In genomic region chr11:8867856-8868705, GRCh38 we compare ENCODE assay signal across 10 cellular contexts. TPM values are rescaled to one million over a fixed set of nuclear protein-coding genes. Genes with fewer than 3 reads are reported as not detected.
A peak's percentile ranks its signal among the peaks of the same experiment; 100 is the strongest.
DNase-seq lines count a peak whose midpoint lies in the region; ATAC-seq and TF ChIP-seq lines count a peak whose summit lies in the region.
"Had no signal": no experiment of that assay in that cellular context is flagged by ENCODE, and none has a peak within 500 bp of the region (broad histone marks: within the 10 kb centered on the region; RNA-seq: fewer than 3 reads in every experiment).

No MANE protein-coding gene starts in this region.

- H3K9ac ChIP-seq in neural progenitor cell: no peak overlapping the region

- H3K9me3 ChIP-seq in Caco-2: no peaks in the 10 kb centered on the region
- no peaks in the 10 kb centered on the region for H3K9me3 ChIP-seq in neural progenitor cell (ENCODE audit: low read depth)
- no peaks in the 10 kb centered on the region for H3K9me3 ChIP-seq in body of pancreas

- H3K4me3 ChIP-seq in Caco-2 (ENCODE audit: low read depth, low read length) (no peak overlapping the region), NB4 (ENCODE audit: low read depth, low read length) (no peak overlapping the region), epithelial cell of esophagus (ENCODE audit: low read length) (no peak overlapping the region), neural progenitor cell (no peak overlapping the region), GM23338 (no peak overlapping the region), body of pancreas (no peak overlapping the region)

- H3K27ac Mint-ChIP-seq in Caco-2 (ENCODE audit: unreplicated experiment) (peak overlapping the region; percentile 84), neural progenitor cell (no peak overlapping the region), GM23338 (no peak overlapping the region)
- H3K27ac Mint-ChIP-seq: activated naive CD8-positive, alpha-beta T cell treated with anti-CD3 and anti-CD28 coated beads for 36 hours had no signal

- no peak overlapping the region for H3K4me3 Mint-ChIP-seq in Caco-2 (ENCODE audit: unreplicated experiment)
- peak overlapping the region; percentile 55 for H3K4me3 Mint-ChIP-seq in neural progenitor cell
- no peak overlapping the region for H3K4me3 Mint-ChIP-seq in GM23338
- H3K4me3 Mint-ChIP-seq: activated naive CD8-positive, alpha-beta T cell treated with anti-CD3 and anti-CD28 coated beads for 36 hours had no signal

- no peak overlapping the region for H3K27ac ChIP-seq in neural progenitor cell
- H3K27ac ChIP-seq in GM23338 (ENCODE audit: low read depth): no peak overlapping the region
- H3K27ac ChIP-seq in body of pancreas: peak overlapping the region in 2 of 4 donors; percentile 8 to 24

- H3K4me1 Mint-ChIP-seq in Caco-2 (ENCODE audit: low read depth, unreplicated experiment) (peaks cover 14% of the 10 kb centered on the region), neural progenitor cell (peaks cover 44% of the 10 kb centered on the region), GM23338 (peaks cover 30% of the 10 kb centered on the region)

- H3K36me3 ChIP-seq in Caco-2 (ENCODE audit: control insufficient read depth, insufficient read depth, low read length): no peaks in the 10 kb centered on the region
- no peaks in the 10 kb centered on the region for H3K36me3 ChIP-seq in neural progenitor cell
- no peaks in the 10 kb centered on the region for H3K36me3 ChIP-seq in GM23338 (ENCODE audit: insufficient read depth)
- no peaks in the 10 kb centered on the region for H3K36me3 ChIP-seq in body of pancreas (replicated peaks in 1 of 2; ENCODE audit: insufficient read depth in 1 of 2, low read depth in 2 of 2)

- BruUV-seq in Caco-2 (replicated peaks; lab: Mats Ljungman, UMichigan): no TSS peak

- H3F3A ChIP-seq in neural progenitor cell (ENCODE audit: low read depth) (peaks cover 25% of the 10 kb centered on the region), GM23338 (replicated peaks; ENCODE audit: low read depth) (peaks cover 6% of the 10 kb centered on the region; the same call in 1 of the 2 replicates)

- no peaks in the 10 kb centered on the region for H3K27me3 ChIP-seq in Caco-2 (replicated peaks; ENCODE audit: control insufficient read depth, insufficient read depth, low read length)
- no peaks in the 10 kb centered on the region for H3K27me3 ChIP-seq in neural progenitor cell
- 0 out of 2 replicates have a peak, but pooled peaks cover 5% of the 10 kb centered on the region for H3K27me3 ChIP-seq in GM23338 (ENCODE audit: insufficient read depth)
- H3K27me3 ChIP-seq in body of pancreas: no peaks in the 10 kb centered on the region

- ATAC-seq in GM23338: no peak
- ATAC-seq in body of pancreas: no peak
- ATAC-seq in HG03521 (IDR thresholded peaks at IDR 0.05; ENCODE audit: unreplicated experiment): no peak

- peaks cover 61% of the 10 kb centered on the region for H3K79me2 ChIP-seq in neural progenitor cell (ENCODE audit: low read depth)
- peaks cover 4% of the 10 kb centered on the region; the same call in 1 of the 2 replicates for H3K79me2 ChIP-seq in GM23338 (replicated peaks; ENCODE audit: insufficient read depth)

- no peak for TF ChIP-seq CTCF in Caco-2 (IDR thresholded peaks at IDR 0.05; ENCODE audit: insufficient read depth in 1 of 2, low read depth in 1 of 2, low read length in 1 of 2, severe bottlenecking in 1 of 2, unreplicated experiment in 1 of 2)
- TF ChIP-seq CTCF in NB4 (IDR thresholded peaks at IDR 0.05; ENCODE audit: low read depth, low read length): no peak
- no peak for TF ChIP-seq CTCF in epithelial cell of esophagus (IDR thresholded peaks at IDR 0.05; ENCODE audit: insufficient read depth, low read depth, low read length, missing control alignments)
- no peak for TF ChIP-seq CTCF in neural progenitor cell (IDR thresholded peaks at IDR 0.05)
- no peak for TF ChIP-seq CTCF in GM23338 (conservative IDR thresholded peaks at IDR 0.05; ENCODE audit: low read depth in 2 of 2)
- TF ChIP-seq CTCF in body of pancreas (IDR thresholded peaks at IDR 0.05): no peak

- DNase-seq in Caco-2 (peak in 1 of 2 experiments; percentile 10), NB4 (ENCODE audit: low read depth) (peak; percentile 41), epithelial cell of esophagus (ENCODE audit: low read depth) (peak; percentile 59), neural progenitor cell (ENCODE audit: low spot score) (no peak), AML-193 (lab: John Stamatoyannopoulos, UW) (no peak), GM23338 (ENCODE audit: low spot score) (no peak), body of pancreas (no peak)
- DNase-seq: activated naive CD8-positive, alpha-beta T cell treated with anti-CD3 and anti-CD28 coated beads for 36 hours; Karpas-422 had no signal

- H3K9me3 Mint-ChIP-seq in Caco-2 (ENCODE audit: unreplicated experiment) (no peaks in the 10 kb centered on the region), neural progenitor cell (peaks cover 9% of the 10 kb centered on the region), GM23338 (no peaks in the 10 kb centered on the region)
- H3K9me3 Mint-ChIP-seq: activated naive CD8-positive, alpha-beta T cell treated with anti-CD3 and anti-CD28 coated beads for 36 hours had no signal

- H3K9me2 ChIP-seq in GM23338 (ENCODE audit: insufficient read depth): no peaks in the 10 kb centered on the region

- H3K4me1 ChIP-seq in Caco-2: peaks cover 30% of the 10 kb centered on the region
- peaks cover 34% of the 10 kb centered on the region for H3K4me1 ChIP-seq in neural progenitor cell
- H3K4me1 ChIP-seq in GM23338 (ENCODE audit: insufficient read depth): peaks cover 16% of the 10 kb centered on the region
- H3K4me1 ChIP-seq in body of pancreas: peaks cover 16% of the 10 kb centered on the region

- no peak for TF ChIP-seq POLR2A in NB4 (IDR thresholded peaks at IDR 0.05; ENCODE audit: extremely low read depth, insufficient read length)
- no peak for TF ChIP-seq POLR2A in body of pancreas (IDR thresholded peaks at IDR 0.05)

- POLR2A ChIA-PET in Caco-2 (lab: Charles Lee): interaction anchor here (0.8 kb wide), 1 partner anchor 43 kb away, joined by 3 read pairs; the partner anchor contains the start of gene AKIP1

- intact Hi-C loops in Caco-2 (cut with micrococcal nuclease; ENCODE audit: unreplicated experiment): no loop called here
- intact Hi-C loops in body of pancreas (cut with DNase I): no loop called here

- WGBS in body of pancreas, 2 donors: 58 to 65% methylated on average over 6 to 7 of the region's 7 CpGs

- H2AFZ ChIP-seq in neural progenitor cell (replicated peaks): no peak overlapping the region
- no peak overlapping the region for H2AFZ ChIP-seq in GM23338

- H3K4me2 ChIP-seq in neural progenitor cell (peak overlapping the region; percentile 83), GM23338 (no peak overlapping the region)

- CTCF ChIA-PET in Caco-2 (lab: Charles Lee): interaction anchor here (1.6 kb wide), 1 partner anchor 92 kb away, joined by 6 read pairs; no protein-coding TSS in a partner anchor

- H3K36me3 Mint-ChIP-seq in Caco-2 (ENCODE audit: insufficient read depth, unreplicated experiment) (no peaks in the 10 kb centered on the region), neural progenitor cell (peaks cover 12% of the 10 kb centered on the region), GM23338 (ENCODE audit: low read depth) (no peaks in the 10 kb centered on the region)
- H3K36me3 Mint-ChIP-seq: activated naive CD8-positive, alpha-beta T cell treated with anti-CD3 and anti-CD28 coated beads for 36 hours had no signal

- H4K20me1 ChIP-seq in neural progenitor cell (ENCODE audit: low read depth) (no peaks in the 10 kb centered on the region), GM23338 (replicated peaks; ENCODE audit: insufficient read depth) (no peaks in the 10 kb centered on the region)

- H3K27me3 Mint-ChIP-seq in Caco-2 (ENCODE audit: insufficient read depth, unreplicated experiment) (no peaks in the 10 kb centered on the region), neural progenitor cell (ENCODE audit: insufficient read depth, low read depth) (peaks cover 2% of the 10 kb centered on the region), GM23338 (ENCODE audit: insufficient read depth, low read depth, poor library complexity) (peaks cover 14% of the 10 kb centered on the region)

TF ChIP-seq in GM23338, 12 proteins besides CTCF, POLR2A, EP300 and RAD21 (continues in another document):
- no peak for TF ChIP-seq ZNF331 (CRISPR knock-in tag; IDR thresholded peaks at IDR 0.05; ENCODE audit: low read depth)
- no peak for TF ChIP-seq STAT1 (IDR thresholded peaks at IDR 0.05; ENCODE audit: unreplicated experiment)
- TF ChIP-seq CREB1 (CRISPR knock-in tag; IDR thresholded peaks at IDR 0.05; ENCODE audit: low read depth): no peak
- TF ChIP-seq POLR2AphosphoS5 (IDR thresholded peaks at IDR 0.05; ENCODE audit: low read depth): no peak
- TF ChIP-seq REST (IDR thresholded peaks at IDR 0.05; ENCODE audit: unreplicated experiment): no peak
- TF ChIP-seq JUNB (IDR thresholded peaks at IDR 0.05; ENCODE audit: unreplicated experiment): no peak

RNA-seq across cellular contexts. Expression of gene AKIP1, which starts 42.9 kb away (rescaled TPM):
- total RNA-seq in Caco-2 (2022) (28.7 and 32.6 TPM in 2 replicates), neural progenitor cell (ENCODE audit: low replicate concordance) (45.6 and 53.7 TPM in 2 replicates), body of pancreas (10 to 100 TPM in 1 of 2 donors, 1 to 10 TPM in 1; 8.6 to 21.0 TPM)
- 14.0 and 16.7 TPM in 2 replicates for total RNA-seq in GM23338 (2014; rRNA removed; shearing (Covaris generic))
- 11.1 and 11.2 TPM in 2 replicates for polyA plus RNA-seq in GM23338 (2016; fragmentation: Nextera tagmentation; extraction: Ambion mirVana)

Comparison
In these comparisons a context has a peak if more than half of its experiments do, and no peak if none do; other contexts are left out.
1. DNase-seq: peak in NB4 (single experiment) and epithelial cell of esophagus (single experiment); none in neural progenitor cell (single experiment), AML-193 (0 of 2), GM23338 (single experiment) and body of pancreas (0 of 4).